ENCODE assay signal across 8 cellular contexts in genomic region chr5:131169810-131170539, GRCh38. TPM values are rescaled to one million over a fixed set of nuclear protein-coding genes. Genes with fewer than 3 reads are reported as not detected.
A peak's percentile ranks its signal among the peaks of the same experiment; 100 is the strongest.
DNase-seq lines count a peak whose midpoint lies in the region; ATAC-seq, FAIRE-seq and TF ChIP-seq lines count a peak whose summit lies in the region.

No MANE protein-coding gene starts in this region.

- H3K27ac ChIP-seq in HepG2 (ENCODE audit: extremely low read length, insufficient read depth, low read length) = peak overlapping the region; percentile 78
- H3K27ac ChIP-seq in thyroid gland = peak overlapping the region in 2 of 3 donors; percentile 40 to 62

- peaks cover 49% of the 10 kb centered on the region for H3K4me1 Mint-ChIP-seq in activated T-cell treated with anti-CD3 and anti-CD28 coated beads, Interleukin-2, amount 50 U/mL, for 24 hours (ENCODE audit: low read depth)

- TF ChIP-seq EP300 in HepG2 (IDR thresholded peaks at IDR 0.05; ENCODE audit: low read depth in 2 of 2, low read length in 2 of 2) = no peak
- TF ChIP-seq EP300 in HepG2 (CRISPR knock-in tag; IDR thresholded peaks at IDR 0.05; ENCODE audit: borderline replicate concordance) = no peak

- H3K4me1 ChIP-seq in adipocyte (ENCODE audit: control insufficient read depth, insufficient read depth, low read length) (peaks cover 17% of the 10 kb centered on the region), HepG2 (ENCODE audit: insufficient read depth, low read length) (peaks cover 31% of the 10 kb centered on the region), thyroid gland (peaks cover 14 to 18% of the 10 kb centered on the region in 2 donors)

- H3K27me3 ChIP-seq in adipocyte (replicated peaks; ENCODE audit: control insufficient read depth, insufficient read depth, low read length) (no peaks in the 10 kb centered on the region), HepG2 (ENCODE audit: control insufficient read depth in 1 of 2, insufficient read depth in 2 of 2, low read length in 2 of 2) (no peaks in the 10 kb centered on the region; a peak in 1 of 5 replicates), thyroid gland (no peaks in the 10 kb centered on the region)

- TF ChIP-seq CTCF in HepG2 (CRISPR knock-in tag; IDR thresholded peaks at IDR 0.05) (no peak), thyroid gland (IDR thresholded peaks at IDR 0.05) (no peak)

- CTCF ChIA-PET in HepG2 (lab: Yijun Ruan, JAX; ENCODE audit: low intra/inter-chr PET ratio, low total read pairs) = no interaction called here

- no peaks in the 10 kb centered on the region for H4K20me1 ChIP-seq in HepG2 (ENCODE audit: insufficient read depth, low read length)

- H3K4me3 ChIP-seq in adipocyte (ENCODE audit: low read length) (peak overlapping the region; percentile 92), HepG2 (replicated peaks in 1 of 3; ENCODE audit: insufficient read depth in 1 of 3, low read depth in 2 of 3, low read length in 3 of 3) (peak overlapping the region; percentile 61 to 84 (median 82)), thyroid gland (replicated peaks in 1 of 3) (peak overlapping the region in 2 of 3 donors; percentile 37 to 48)

- no peak for ATAC-seq in HepG2
- no peak for ATAC-seq in GM18867 (IDR thresholded peaks at IDR 0.05; ENCODE audit: unreplicated experiment)

- H3K4me2 ChIP-seq in HepG2 (ENCODE audit: low read depth, low read length) = peak overlapping the region; percentile 90

- TSS peak; percentile 98 for BruUV-seq in HepG2 (replicated peaks; lab: Mats Ljungman, UMichigan)

- TF ChIP-seq RAD21 in HepG2 (CRISPR knock-in tag; IDR thresholded peaks at IDR 0.05) = no peak

- no peaks in the 10 kb centered on the region for H3K9me3 Mint-ChIP-seq in activated T-cell treated with anti-CD3 and anti-CD28 coated beads, Interleukin-2, amount 50 U/mL, for 24 hours

- in situ Hi-C loops in HepG2 (cut with HindIII; ENCODE audit: extremely low pct_ligation_motif_present, low pct_unique_long_range_greater_than_20kb) = loop anchor here (5.0 kb wide), 1 partner anchor 212 kb away; no protein-coding TSS in a partner anchor

- intact Hi-C loops in HepG2 (cut with micrococcal nuclease; ENCODE audit: unreplicated experiment) = no loop called here
- intact Hi-C loops in thyroid gland (cut with DNase I) = loop anchor here (10.0 kb wide), 1 partner anchor 245 kb away; no protein-coding TSS in a partner anchor

- TF ChIP-seq POLR2A in HepG2 (IDR thresholded peaks at IDR 0.05; ENCODE audit: insufficient read depth in 1 of 2, low read depth in 2 of 2, low read length in 2 of 2) (no peak), thyroid gland (IDR thresholded peaks at IDR 0.05) (no peak)

- H3K79me2 ChIP-seq in HepG2 (ENCODE audit: insufficient read depth, low read length) = peaks cover 12% of the 10 kb centered on the region

- no peaks in the 10 kb centered on the region for H3K36me3 ChIP-seq in adipocyte (ENCODE audit: control insufficient read depth, insufficient read depth, low read length, severe bottlenecking)
- H3K36me3 ChIP-seq in HepG2 (replicated peaks in 1 of 2; ENCODE audit: control insufficient read depth in 1 of 2, insufficient read depth in 2 of 2, low read length in 2 of 2) = no peaks in the 10 kb centered on the region
- no peaks in the 10 kb centered on the region for H3K36me3 ChIP-seq in thyroid gland

- no peak for DNase-seq in activated T-cell treated with anti-CD3 and anti-CD28 coated beads, Interleukin-2, amount 50 U/mL, for 24 hours
- DNase-seq in activated T-cell treated with anti-CD3 and anti-CD28 coated beads, Interleukin-2, amount 50 U/mL, for 48 hours = no peak
- peak; percentile 4 for DNase-seq in adipocyte (ENCODE audit: low read depth)
- no peak for DNase-seq in HepG2 (ENCODE audit: low spot score)
- DNase-seq in thyroid gland = no peak
- no peak for DNase-seq in AG08396 (ENCODE audit: low spot score)
- DNase-seq in hepatic stellate cell (ENCODE audit: low spot score) = no peak

- H2AFZ ChIP-seq in HepG2 (ENCODE audit: low read length) = peak overlapping the region; percentile 61

- peak overlapping the region; percentile 94 for H3K4me3 Mint-ChIP-seq in activated T-cell treated with anti-CD3 and anti-CD28 coated beads, Interleukin-2, amount 50 U/mL, for 24 hours

- H3K9ac ChIP-seq in adipocyte (ENCODE audit: low read length) (peak overlapping the region; percentile 85), HepG2 (ENCODE audit: insufficient read depth, low read depth, low read length) (peak overlapping the region; percentile 92)

- peak overlapping the region; percentile 97 for H3K27ac Mint-ChIP-seq in activated T-cell treated with anti-CD3 and anti-CD28 coated beads, Interleukin-2, amount 50 U/mL, for 24 hours

- POLR2A ChIA-PET in HepG2 (lab: Yijun Ruan, JAX) = no interaction called here

- H3K9me3 ChIP-seq in adipocyte (ENCODE audit: control insufficient read depth, low read length) = no peaks in the 10 kb centered on the region
- no peaks in the 10 kb centered on the region for H3K9me3 ChIP-seq in HepG2 (ENCODE audit: low read length)
- H3K9me3 ChIP-seq in thyroid gland = no peaks in the 10 kb centered on the region

- 28% methylated on average over 16 of the region's 16 CpGs for WGBS in HepG2 (ENCODE audit: low lambda C conversion rate)
- 37 to 38% methylated on average over 16 of the region's 16 CpGs for WGBS in thyroid gland, 2 donors

- no peak for FAIRE-seq in HepG2 (lab: Jason Lieb, UNC)

- no peaks in the 10 kb centered on the region for H3K27me3 Mint-ChIP-seq in activated T-cell treated with anti-CD3 and anti-CD28 coated beads, Interleukin-2, amount 50 U/mL, for 24 hours

- H3K36me3 Mint-ChIP-seq in activated T-cell treated with anti-CD3 and anti-CD28 coated beads, Interleukin-2, amount 50 U/mL, for 24 hours (ENCODE audit: low read depth) = peaks cover 20% of the 10 kb centered on the region

TF ChIP-seq in HepG2, 621 proteins besides CTCF, POLR2A, EP300 and RAD21 (continues in another document):
- TF ChIP-seq ZNF737 (CRISPR knock-in tag; IDR thresholded peaks at IDR 0.05; ENCODE audit: borderline replicate concordance) = no peak
- no peak for TF ChIP-seq PAWR (CRISPR knock-in tag; IDR thresholded peaks at IDR 0.05; ENCODE audit: borderline replicate concordance)
- no peak for TF ChIP-seq RAD51 (IDR thresholded peaks at IDR 0.05; ENCODE audit: borderline replicate concordance)
- TF ChIP-seq ZSCAN30 (CRISPR knock-in tag; IDR thresholded peaks at IDR 0.05) = no peak
- 0 out of 2 replicates have a peak, but pooled peaks have one; percentile 30 for TF ChIP-seq ZNF556 (CRISPR knock-in tag; IDR thresholded peaks at IDR 0.05; ENCODE audit: borderline replicate concordance)

RNA-seq across cellular contexts. Expression of gene LYRM7, which starts 0.8 kb away (rescaled TPM):
- total RNA-seq in HepG2 (2016; rRNA removed; fragmentation: Illumina TruSeq; extraction: Trizol) = 5.5 and 9.4 TPM in 2 replicates
- 0.71 and 0.81 TPM in 2 replicates for total RNA-seq in HepG2 (2016; cell fraction: cytosol; rRNA removed; fragmentation: Illumina TruSeq; extraction: Trizol; ENCODE audit: low read depth)
- total RNA-seq in HepG2 (2016; cell fraction: insoluble cytoplasmic fraction; rRNA removed; fragmentation: Illumina TruSeq; extraction: Trizol) = 6.9 and 12.8 TPM in 2 replicates
- 3.0 and 3.8 TPM in 2 replicates for total RNA-seq in HepG2 (2016; cell fraction: membrane; rRNA removed; fragmentation: Illumina TruSeq; extraction: Trizol)
- total RNA-seq in HepG2 (2016; cell fraction: nucleus; rRNA removed; fragmentation: Illumina TruSeq; extraction: Trizol) = 3.4 and 5.0 TPM in 2 replicates
- 2.4 and 3.0 TPM in 2 replicates for polyA plus RNA-seq in HepG2 (2011; rRNA removed)
- 0.94 and 2.1 TPM in 2 replicates for polyA plus RNA-seq in HepG2 (2011; cell fraction: cytosol; rRNA removed)
- 0.84 and 1.2 TPM in 2 replicates for polyA plus RNA-seq in HepG2 (2011; cell fraction: nucleus; rRNA removed)
- 4.3 and 5.5 TPM in 2 replicates for polyA plus RNA-seq in HepG2 (2012)
- polyA plus RNA-seq in HepG2 (2016; cell fraction: cytosol; fragmentation: Illumina TruSeq; extraction: Trizol; ENCODE audit: low read depth) = 1.6 and 3.5 TPM in 2 replicates
- 13.4 and 14.4 TPM in 2 replicates for polyA plus RNA-seq in HepG2 (2016; cell fraction: insoluble cytoplasmic fraction; fragmentation: Illumina TruSeq; extraction: Trizol; ENCODE audit: low read depth)
- polyA plus RNA-seq in HepG2 (2016; cell fraction: membrane; fragmentation: Illumina TruSeq; extraction: Trizol; ENCODE audit: low read depth) = 4.2 and 5.5 TPM in 2 replicates
- polyA plus RNA-seq in HepG2 (2016; cell fraction: nucleus; fragmentation: Illumina TruSeq; extraction: Trizol; ENCODE audit: insufficient read depth, low read depth) = 6.2 and 7.6 TPM in 2 replicates
- 0.54 and 1.4 TPM in 2 replicates for polyA minus RNA-seq in HepG2 (2011; rRNA and poly(A)+ RNA removed; ENCODE audit: low replicate concordance)
- 2.6 and 3.2 TPM in 2 replicates for polyA minus RNA-seq in HepG2 (2011; cell fraction: cytosol; rRNA and poly(A)+ RNA removed)
- polyA minus RNA-seq in HepG2 (2011; cell fraction: nucleus; rRNA and poly(A)+ RNA removed) = 2.6 and 2.7 TPM in 2 replicates
- 10 to 100 TPM in 2 of 4 donors, 1 to 10 TPM in 2; 8.8 to 13.2 (median 9.5) TPM for total RNA-seq in thyroid gland

RNA-seq across cellular contexts. Expression of gene HINT1, which starts 4.9 kb away (rescaled TPM):
- 428 and 545 TPM in 2 replicates for total RNA-seq in HepG2 (2016; rRNA removed; fragmentation: Illumina TruSeq; extraction: Trizol)
- 309 and 320 TPM in 2 replicates for total RNA-seq in HepG2 (2016; cell fraction: cytosol; rRNA removed; fragmentation: Illumina TruSeq; extraction: Trizol; ENCODE audit: low read depth)
- 423 and 560 TPM in 2 replicates for total RNA-seq in HepG2 (2016; cell fraction: insoluble cytoplasmic fraction; rRNA removed; fragmentation: Illumina TruSeq; extraction: Trizol)
- total RNA-seq in HepG2 (2016; cell fraction: membrane; rRNA removed; fragmentation: Illumina TruSeq; extraction: Trizol) = 458 and 486 TPM in 2 replicates
- total RNA-seq in HepG2 (2016; cell fraction: nucleus; rRNA removed; fragmentation: Illumina TruSeq; extraction: Trizol) = 171 and 187 TPM in 2 replicates
- 763 and 997 TPM in 2 replicates for polyA plus RNA-seq in HepG2 (2011; rRNA removed)
- polyA plus RNA-seq in HepG2 (2011; cell fraction: cytosol; rRNA removed) = 642 and 695 TPM in 2 replicates
- 195 and 281 TPM in 2 replicates for polyA plus RNA-seq in HepG2 (2011; cell fraction: nucleus; rRNA removed)
- 655 and 738 TPM in 2 replicates for polyA plus RNA-seq in HepG2 (2012)
- 408 and 481 TPM in 2 replicates for polyA plus RNA-seq in HepG2 (2016; cell fraction: cytosol; fragmentation: Illumina TruSeq; extraction: Trizol; ENCODE audit: low read depth)
- polyA plus RNA-seq in HepG2 (2016; cell fraction: insoluble cytoplasmic fraction; fragmentation: Illumina TruSeq; extraction: Trizol; ENCODE audit: low read depth) = 558 and 666 TPM in 2 replicates
- 465 and 543 TPM in 2 replicates for polyA plus RNA-seq in HepG2 (2016; cell fraction: membrane; fragmentation: Illumina TruSeq; extraction: Trizol; ENCODE audit: low read depth)
- 329 and 371 TPM in 2 replicates for polyA plus RNA-seq in HepG2 (2016; cell fraction: nucleus; fragmentation: Illumina TruSeq; extraction: Trizol; ENCODE audit: insufficient read depth, low read depth)
- 251 and 278 TPM in 2 replicates for polyA minus RNA-seq in HepG2 (2011; rRNA and poly(A)+ RNA removed; ENCODE audit: low replicate concordance)
- polyA minus RNA-seq in HepG2 (2011; cell fraction: cytosol; rRNA and poly(A)+ RNA removed) = 130 and 157 TPM in 2 replicates
- polyA minus RNA-seq in HepG2 (2011; cell fraction: nucleus; rRNA and poly(A)+ RNA removed) = 121 and 147 TPM in 2 replicates
- 100 to 1,000 TPM; 173 to 361 (median 276) TPM for total RNA-seq in thyroid gland
